1 cellular context compared by ENCODE assay signal in the genomic region with DNA sequence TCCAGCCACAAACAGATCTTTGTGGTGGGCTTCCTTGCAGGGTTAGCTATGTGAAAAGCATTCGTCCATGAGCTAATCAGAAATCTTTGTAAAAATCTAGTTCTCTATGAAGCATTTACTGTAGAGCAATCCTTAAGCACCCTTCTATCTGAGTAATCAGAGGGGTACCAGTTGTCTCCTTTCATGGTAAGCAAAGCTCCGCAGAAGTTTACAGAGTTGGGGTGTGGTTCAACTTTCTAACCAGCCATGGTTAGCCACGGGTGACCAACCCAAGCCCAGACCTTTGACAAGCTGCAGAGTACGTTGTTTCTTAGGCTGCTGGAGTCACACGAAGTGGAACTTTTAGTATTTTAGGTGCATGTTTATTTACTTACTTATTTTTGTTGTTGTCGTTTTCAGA.
TF ChIP-seq lines count a peak whose summit lies in the region.

No MANE protein-coding gene starts in this region.

TF ChIP-seq in K562, 482 proteins besides CTCF, POLR2A, EP300 and RAD21:
- TF ChIP-seq, protein P1, sequence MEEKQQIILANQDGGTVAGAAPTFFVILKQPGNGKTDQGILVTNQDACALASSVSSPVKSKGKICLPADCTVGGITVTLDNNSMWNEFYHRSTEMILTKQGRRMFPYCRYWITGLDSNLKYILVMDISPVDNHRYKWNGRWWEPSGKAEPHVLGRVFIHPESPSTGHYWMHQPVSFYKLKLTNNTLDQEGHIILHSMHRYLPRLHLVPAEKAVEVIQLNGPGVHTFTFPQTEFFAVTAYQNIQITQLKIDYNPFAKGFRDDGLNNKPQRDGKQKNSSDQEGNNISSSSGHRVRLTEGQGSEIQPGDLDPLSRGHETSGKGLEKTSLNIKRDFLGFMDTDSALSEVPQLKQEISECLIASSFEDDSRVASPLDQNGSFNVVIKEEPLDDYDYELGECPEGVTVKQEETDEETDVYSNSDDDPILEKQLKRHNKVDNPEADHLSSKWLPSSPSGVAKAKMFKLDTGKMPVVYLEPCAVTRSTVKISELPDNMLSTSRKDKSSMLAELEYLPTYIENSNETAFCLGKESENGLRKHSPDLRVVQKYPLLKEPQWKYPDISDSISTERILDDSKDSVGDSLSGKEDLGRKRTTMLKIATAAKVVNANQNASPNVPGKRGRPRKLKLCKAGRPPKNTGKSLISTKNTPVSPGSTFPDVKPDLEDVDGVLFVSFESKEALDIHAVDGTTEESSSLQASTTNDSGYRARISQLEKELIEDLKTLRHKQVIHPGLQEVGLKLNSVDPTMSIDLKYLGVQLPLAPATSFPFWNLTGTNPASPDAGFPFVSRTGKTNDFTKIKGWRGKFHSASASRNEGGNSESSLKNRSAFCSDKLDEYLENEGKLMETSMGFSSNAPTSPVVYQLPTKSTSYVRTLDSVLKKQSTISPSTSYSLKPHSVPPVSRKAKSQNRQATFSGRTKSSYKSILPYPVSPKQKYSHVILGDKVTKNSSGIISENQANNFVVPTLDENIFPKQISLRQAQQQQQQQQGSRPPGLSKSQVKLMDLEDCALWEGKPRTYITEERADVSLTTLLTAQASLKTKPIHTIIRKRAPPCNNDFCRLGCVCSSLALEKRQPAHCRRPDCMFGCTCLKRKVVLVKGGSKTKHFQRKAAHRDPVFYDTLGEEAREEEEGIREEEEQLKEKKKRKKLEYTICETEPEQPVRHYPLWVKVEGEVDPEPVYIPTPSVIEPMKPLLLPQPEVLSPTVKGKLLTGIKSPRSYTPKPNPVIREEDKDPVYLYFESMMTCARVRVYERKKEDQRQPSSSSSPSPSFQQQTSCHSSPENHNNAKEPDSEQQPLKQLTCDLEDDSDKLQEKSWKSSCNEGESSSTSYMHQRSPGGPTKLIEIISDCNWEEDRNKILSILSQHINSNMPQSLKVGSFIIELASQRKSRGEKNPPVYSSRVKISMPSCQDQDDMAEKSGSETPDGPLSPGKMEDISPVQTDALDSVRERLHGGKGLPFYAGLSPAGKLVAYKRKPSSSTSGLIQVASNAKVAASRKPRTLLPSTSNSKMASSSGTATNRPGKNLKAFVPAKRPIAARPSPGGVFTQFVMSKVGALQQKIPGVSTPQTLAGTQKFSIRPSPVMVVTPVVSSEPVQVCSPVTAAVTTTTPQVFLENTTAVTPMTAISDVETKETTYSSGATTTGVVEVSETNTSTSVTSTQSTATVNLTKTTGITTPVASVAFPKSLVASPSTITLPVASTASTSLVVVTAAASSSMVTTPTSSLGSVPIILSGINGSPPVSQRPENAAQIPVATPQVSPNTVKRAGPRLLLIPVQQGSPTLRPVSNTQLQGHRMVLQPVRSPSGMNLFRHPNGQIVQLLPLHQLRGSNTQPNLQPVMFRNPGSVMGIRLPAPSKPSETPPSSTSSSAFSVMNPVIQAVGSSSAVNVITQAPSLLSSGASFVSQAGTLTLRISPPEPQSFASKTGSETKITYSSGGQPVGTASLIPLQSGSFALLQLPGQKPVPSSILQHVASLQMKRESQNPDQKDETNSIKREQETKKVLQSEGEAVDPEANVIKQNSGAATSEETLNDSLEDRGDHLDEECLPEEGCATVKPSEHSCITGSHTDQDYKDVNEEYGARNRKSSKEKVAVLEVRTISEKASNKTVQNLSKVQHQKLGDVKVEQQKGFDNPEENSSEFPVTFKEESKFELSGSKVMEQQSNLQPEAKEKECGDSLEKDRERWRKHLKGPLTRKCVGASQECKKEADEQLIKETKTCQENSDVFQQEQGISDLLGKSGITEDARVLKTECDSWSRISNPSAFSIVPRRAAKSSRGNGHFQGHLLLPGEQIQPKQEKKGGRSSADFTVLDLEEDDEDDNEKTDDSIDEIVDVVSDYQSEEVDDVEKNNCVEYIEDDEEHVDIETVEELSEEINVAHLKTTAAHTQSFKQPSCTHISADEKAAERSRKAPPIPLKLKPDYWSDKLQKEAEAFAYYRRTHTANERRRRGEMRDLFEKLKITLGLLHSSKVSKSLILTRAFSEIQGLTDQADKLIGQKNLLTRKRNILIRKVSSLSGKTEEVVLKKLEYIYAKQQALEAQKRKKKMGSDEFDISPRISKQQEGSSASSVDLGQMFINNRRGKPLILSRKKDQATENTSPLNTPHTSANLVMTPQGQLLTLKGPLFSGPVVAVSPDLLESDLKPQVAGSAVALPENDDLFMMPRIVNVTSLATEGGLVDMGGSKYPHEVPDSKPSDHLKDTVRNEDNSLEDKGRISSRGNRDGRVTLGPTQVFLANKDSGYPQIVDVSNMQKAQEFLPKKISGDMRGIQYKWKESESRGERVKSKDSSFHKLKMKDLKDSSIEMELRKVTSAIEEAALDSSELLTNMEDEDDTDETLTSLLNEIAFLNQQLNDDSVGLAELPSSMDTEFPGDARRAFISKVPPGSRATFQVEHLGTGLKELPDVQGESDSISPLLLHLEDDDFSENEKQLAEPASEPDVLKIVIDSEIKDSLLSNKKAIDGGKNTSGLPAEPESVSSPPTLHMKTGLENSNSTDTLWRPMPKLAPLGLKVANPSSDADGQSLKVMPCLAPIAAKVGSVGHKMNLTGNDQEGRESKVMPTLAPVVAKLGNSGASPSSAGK (IDR thresholded peaks at IDR 0.05), result no peak
- TF ChIP-seq ZNF347 (CRISPR knock-in tag; IDR thresholded peaks at IDR 0.05; ENCODE audit: low read depth) (no peak), SRSF9 (IDR thresholded peaks at IDR 0.05; ENCODE audit: borderline replicate concordance, low read depth, low read length) (no peak), CEBPG (CRISPR knock-in tag; IDR thresholded peaks at IDR 0.05) (no peak), CEBPG (tag; conservative IDR thresholded peaks at IDR 0.05 in 1 of 2, IDR thresholded peaks at IDR 0.05 in 1 of 2) (0 out of 4 replicates have a peak, but pooled peaks of 1 of the 2 experiments have one; percentile 4), ZNF589 (CRISPR knock-in tag; IDR thresholded peaks at IDR 0.05; ENCODE audit: low read depth) (no peak), RUNX1 (IDR thresholded peaks at IDR 0.05; ENCODE audit: low read depth) (no peak)
- TF ChIP-seq, protein P2, sequence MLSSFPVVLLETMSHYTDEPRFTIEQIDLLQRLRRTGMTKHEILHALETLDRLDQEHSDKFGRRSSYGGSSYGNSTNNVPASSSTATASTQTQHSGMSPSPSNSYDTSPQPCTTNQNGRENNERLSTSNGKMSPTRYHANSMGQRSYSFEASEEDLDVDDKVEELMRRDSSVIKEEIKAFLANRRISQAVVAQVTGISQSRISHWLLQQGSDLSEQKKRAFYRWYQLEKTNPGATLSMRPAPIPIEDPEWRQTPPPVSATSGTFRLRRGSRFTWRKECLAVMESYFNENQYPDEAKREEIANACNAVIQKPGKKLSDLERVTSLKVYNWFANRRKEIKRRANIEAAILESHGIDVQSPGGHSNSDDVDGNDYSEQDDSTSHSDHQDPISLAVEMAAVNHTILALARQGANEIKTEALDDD (IDR thresholded peaks at IDR 0.05), result peak; percentile 95
TF ChIP-seq in K562: peak in this region for 2.
